In genomic region chr1:18949689-18950414, GRCh38 we compare ENCODE assay signal across 1 cellular context.
TF ChIP-seq lines count a peak whose summit lies in the region.

No MANE protein-coding gene starts in this region.

TF ChIP-seq in IMR-90, 13 proteins besides CTCF, POLR2A, EP300 and RAD21:
- TF ChIP-seq SMC3 (IDR thresholded peaks at IDR 0.05; ENCODE audit: low read depth, low read length), result 0 out of 2 replicates have a peak, but pooled peaks have one; percentile 1
- TF ChIP-seq CEBPB (IDR thresholded peaks at IDR 0.05; ENCODE audit: low read depth, low read length), result no peak
- TF ChIP-seq, protein P1, sequence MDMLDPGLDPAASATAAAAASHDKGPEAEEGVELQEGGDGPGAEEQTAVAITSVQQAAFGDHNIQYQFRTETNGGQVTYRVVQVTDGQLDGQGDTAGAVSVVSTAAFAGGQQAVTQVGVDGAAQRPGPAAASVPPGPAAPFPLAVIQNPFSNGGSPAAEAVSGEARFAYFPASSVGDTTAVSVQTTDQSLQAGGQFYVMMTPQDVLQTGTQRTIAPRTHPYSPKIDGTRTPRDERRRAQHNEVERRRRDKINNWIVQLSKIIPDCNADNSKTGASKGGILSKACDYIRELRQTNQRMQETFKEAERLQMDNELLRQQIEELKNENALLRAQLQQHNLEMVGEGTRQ (IDR thresholded peaks at IDR 0.05; ENCODE audit: low read depth, low read length), result no peak
- TF ChIP-seq CHD1 (IDR thresholded peaks at IDR 0.05; ENCODE audit: low read depth, low read length), result no peak
- TF ChIP-seq MAFK (IDR thresholded peaks at IDR 0.05; ENCODE audit: low read depth, low read length), result no peak
- TF ChIP-seq MXI1 (IDR thresholded peaks at IDR 0.05; ENCODE audit: borderline replicate concordance, low read depth, low read length), result 0 out of 2 replicates have a peak, but pooled peaks have one; percentile 22
- TF ChIP-seq RFX5 (IDR thresholded peaks at IDR 0.05; ENCODE audit: low read depth, low read length), result peak; percentile 81
